8 cellular contexts compared by ENCODE assay signal in genomic region chr19:50368649-50369570, GRCh38. TPM values are rescaled to one million over a fixed set of nuclear protein-coding genes. Genes with fewer than 3 reads are reported as not detected.
DNase-seq lines count a peak whose midpoint lies in the region; ATAC-seq and TF ChIP-seq lines count a peak whose summit lies in the region.

No MANE protein-coding gene starts in this region.

- H3K36me3 ChIP-seq in DOHH2 (ENCODE audit: control insufficient read depth, low read length) (no peaks in the 10 kb centered on the region), liver (ENCODE audit: control insufficient read depth in 4 of 4, insufficient read depth in 3 of 4, low read depth in 1 of 4, low read length in 3 of 4) (no peaks in the 10 kb centered on the region)

- H4K20me1 ChIP-seq in DOHH2 (ENCODE audit: control insufficient read depth, insufficient read depth, low read depth, low read length), result no peaks in the 10 kb centered on the region

- H3K27ac ChIP-seq in DOHH2 (ENCODE audit: low read depth, low read length), result peak overlapping the region; percentile 49
- H3K27ac ChIP-seq in dorsolateral prefrontal cortex, result peak overlapping the region in 58 of 59 donors; percentile 12 to 91 (median 82)
- peak overlapping the region; percentile 62 for H3K27ac ChIP-seq in liver (ENCODE audit: low read depth in 1 of 2, low read length in 2 of 2)

- H3K9me3 ChIP-seq in DOHH2 (ENCODE audit: control insufficient read depth, insufficient read depth, low read length), result no peaks in the 10 kb centered on the region
- H3K9me3 ChIP-seq in liver (ENCODE audit: control insufficient read depth in 4 of 4, low read length in 3 of 4), result no peaks in the 10 kb centered on the region

- peak overlapping the region; percentile 70 to 73 for H3K9ac ChIP-seq in liver (ENCODE audit: low read depth in 1 of 2, low read length in 2 of 2)

- H3K27me3 ChIP-seq in DOHH2 (ENCODE audit: control insufficient read depth, low read length), result no peaks in the 10 kb centered on the region
- no peaks in the 10 kb centered on the region for H3K27me3 ChIP-seq in dorsolateral prefrontal cortex
- H3K27me3 ChIP-seq in liver (ENCODE audit: control insufficient read depth in 4 of 4, insufficient read depth in 4 of 4, low read length in 3 of 4), result no peaks in the 10 kb centered on the region

- H3K4me3 ChIP-seq in DOHH2 (ENCODE audit: low read length) (peak overlapping the region; percentile 75), dorsolateral prefrontal cortex (peak overlapping the region; percentile 57 to 97 (median 77)), liver (ENCODE audit: low read depth in 1 of 3, low read length in 3 of 3) (peak overlapping the region; percentile 56 to 82 (median 76))

- H3K79me2 ChIP-seq in DOHH2 (ENCODE audit: control insufficient read depth, low read length), result peaks cover 9% of the 10 kb centered on the region; the same call in 1 of the 2 replicates

- DNase-seq in NCI-H526 (lab: John Stamatoyannopoulos, UW), result peak; percentile 74 to 90
- peak; percentile 67 to 75 for DNase-seq in activated CD4-positive, alpha-beta T cell treated with anti-CD3 and anti-CD28 coated beads, Interleukin-2, amount 50 U/mL, for 4 hours
- peak; percentile 78 to 94 (median 88) for DNase-seq in dorsolateral prefrontal cortex
- peak; percentile 76 for DNase-seq in stimulated activated CD4-positive, alpha-beta T cell treated with anti-CD3 and anti-CD28 coated beads, Interleukin-4, amount 100 ng/mL, for 1 hour

- 9% methylated on average over 34 of the region's 34 CpGs for WGBS in liver

- no peaks in the 10 kb centered on the region for H3K9me2 ChIP-seq in DOHH2 (replicated peaks; ENCODE audit: control insufficient read depth, low read length)

- peaks cover 52% of the 10 kb centered on the region for H3K4me1 ChIP-seq in DOHH2 (ENCODE audit: control insufficient read depth, low read length)
- H3K4me1 ChIP-seq in liver (ENCODE audit: control insufficient read depth in 4 of 4, insufficient read depth in 4 of 4, low read length in 3 of 4), result peaks cover 0 to 13% (median 5%) of the 10 kb centered on the region in 4 donors

- TF ChIP-seq CTCF in DOHH2 (IDR thresholded peaks at IDR 0.05; ENCODE audit: low read depth, low read length, poor library complexity, severe bottlenecking) (peak; percentile 85), dorsolateral prefrontal cortex (IDR thresholded peaks at IDR 0.05 in 54 of 56, conservative IDR thresholded peaks at IDR 0.05 in 2 of 56; ENCODE audit: low read depth in 1 of 56, partially characterized antibody in 56 of 56) (peak; percentile 66 to 97 (median 89)), liver (IDR thresholded peaks at IDR 0.05; ENCODE audit: low read depth, low read length, missing input control) (peak; percentile 86)

- peak; percentile 48 for ATAC-seq in HG03045 (IDR thresholded peaks at IDR 0.05; ENCODE audit: unreplicated experiment)
- no peak for ATAC-seq in GM18498 (IDR thresholded peaks at IDR 0.05; ENCODE audit: unreplicated experiment)

- peaks cover 9% of the 10 kb centered on the region for H3F3A ChIP-seq in DOHH2 (ENCODE audit: control insufficient read depth, insufficient read depth)

- intact Hi-C loops in dorsolateral prefrontal cortex (cut with DNase I), result loop anchor here (2.0 to 5.0 kb wide), 5 partner anchors 46 to 414 kb away; no protein-coding TSS in a partner anchor

- H3K4me2 ChIP-seq in DOHH2 (ENCODE audit: low read length), result peak overlapping the region; percentile 90

- TF ChIP-seq RAD21 in liver (IDR thresholded peaks at IDR 0.05), result peak; percentile 83 to 90

TF ChIP-seq in liver, 16 proteins besides CTCF, POLR2A, EP300 and RAD21:
- TF ChIP-seq RXRA (IDR thresholded peaks at IDR 0.05), result no peak
- TF ChIP-seq, protein P1, sequence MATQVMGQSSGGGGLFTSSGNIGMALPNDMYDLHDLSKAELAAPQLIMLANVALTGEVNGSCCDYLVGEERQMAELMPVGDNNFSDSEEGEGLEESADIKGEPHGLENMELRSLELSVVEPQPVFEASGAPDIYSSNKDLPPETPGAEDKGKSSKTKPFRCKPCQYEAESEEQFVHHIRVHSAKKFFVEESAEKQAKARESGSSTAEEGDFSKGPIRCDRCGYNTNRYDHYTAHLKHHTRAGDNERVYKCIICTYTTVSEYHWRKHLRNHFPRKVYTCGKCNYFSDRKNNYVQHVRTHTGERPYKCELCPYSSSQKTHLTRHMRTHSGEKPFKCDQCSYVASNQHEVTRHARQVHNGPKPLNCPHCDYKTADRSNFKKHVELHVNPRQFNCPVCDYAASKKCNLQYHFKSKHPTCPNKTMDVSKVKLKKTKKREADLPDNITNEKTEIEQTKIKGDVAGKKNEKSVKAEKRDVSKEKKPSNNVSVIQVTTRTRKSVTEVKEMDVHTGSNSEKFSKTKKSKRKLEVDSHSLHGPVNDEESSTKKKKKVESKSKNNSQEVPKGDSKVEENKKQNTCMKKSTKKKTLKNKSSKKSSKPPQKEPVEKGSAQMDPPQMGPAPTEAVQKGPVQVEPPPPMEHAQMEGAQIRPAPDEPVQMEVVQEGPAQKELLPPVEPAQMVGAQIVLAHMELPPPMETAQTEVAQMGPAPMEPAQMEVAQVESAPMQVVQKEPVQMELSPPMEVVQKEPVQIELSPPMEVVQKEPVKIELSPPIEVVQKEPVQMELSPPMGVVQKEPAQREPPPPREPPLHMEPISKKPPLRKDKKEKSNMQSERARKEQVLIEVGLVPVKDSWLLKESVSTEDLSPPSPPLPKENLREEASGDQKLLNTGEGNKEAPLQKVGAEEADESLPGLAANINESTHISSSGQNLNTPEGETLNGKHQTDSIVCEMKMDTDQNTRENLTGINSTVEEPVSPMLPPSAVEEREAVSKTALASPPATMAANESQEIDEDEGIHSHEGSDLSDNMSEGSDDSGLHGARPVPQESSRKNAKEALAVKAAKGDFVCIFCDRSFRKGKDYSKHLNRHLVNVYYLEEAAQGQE (IDR thresholded peaks at IDR 0.05), result peak; percentile 31
- peak; percentile 24 for TF ChIP-seq TAF1 (conservative IDR thresholded peaks at IDR 0.05)
- TF ChIP-seq YY1 (IDR thresholded peaks at IDR 0.05), result peak; percentile 40
- TF ChIP-seq GABPA (IDR thresholded peaks at IDR 0.05 in 1 of 2, conservative IDR thresholded peaks at IDR 0.05 in 1 of 2), result peak in 1 of 2 donors; percentile 27
- TF ChIP-seq HNF4G (IDR thresholded peaks at IDR 0.05), result no peak
- no peak for TF ChIP-seq SP1 (IDR thresholded peaks at IDR 0.05)
- TF ChIP-seq, protein P2, sequence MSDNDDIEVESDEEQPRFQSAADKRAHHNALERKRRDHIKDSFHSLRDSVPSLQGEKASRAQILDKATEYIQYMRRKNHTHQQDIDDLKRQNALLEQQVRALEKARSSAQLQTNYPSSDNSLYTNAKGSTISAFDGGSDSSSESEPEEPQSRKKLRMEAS (IDR thresholded peaks at IDR 0.05), result no peak
- TF ChIP-seq ATF3 (IDR thresholded peaks at IDR 0.05), result no peak
TF ChIP-seq in liver: peak in this region for 4.

RNA-seq across cellular contexts. Expression of gene NAPSA, which starts 3.5 kb away (rescaled TPM):
- total RNA-seq in dorsolateral prefrontal cortex (1 to 10 TPM in 101 of 120 experiments, under 1 TPM in 19; 0.28 to 5.4 (median 1.8) TPM), liver (under 1 TPM; 0.28 to 0.59 TPM)
- under 1 TPM; 0.50 to 0.74 TPM for polyA plus RNA-seq in liver

RNA-seq across cellular contexts. Expression of gene NR1H2, which starts 7.3 kb away (rescaled TPM):
- total RNA-seq in dorsolateral prefrontal cortex (10 to 100 TPM; 47.4 to 83.8 (median 64.3) TPM), liver (10 to 100 TPM; 30.8 to 58.1 TPM)
- polyA plus RNA-seq in liver, result 10 to 100 TPM; 30.4 to 36.6 TPM

RNA-seq across cellular contexts. Expression of gene POLD1, which starts 15.2 kb away (rescaled TPM):
- total RNA-seq in dorsolateral prefrontal cortex, result 10 to 100 TPM in 85 of 120 experiments, 1 to 10 TPM in 35; 4.5 to 21.9 (median 12.2) TPM
- total RNA-seq in liver, result 10 to 100 TPM in 1 of 2 donors, 1 to 10 TPM in 1; 7.5 to 57.1 TPM
- 1 to 10 TPM; 8.0 to 8.5 TPM for polyA plus RNA-seq in liver

RNA-seq across cellular contexts. Expression of gene KCNC3, which starts 39.7 kb away (rescaled TPM):
- total RNA-seq in dorsolateral prefrontal cortex, result 10 to 100 TPM; 15.1 to 99.8 (median 56.4) TPM
- total RNA-seq in liver, result 1 to 10 TPM in 1 of 2 donors, under 1 TPM in 1; 0.84 to 1.4 TPM
- 1 to 10 TPM in 1 of 2 donors, under 1 TPM in 1; 0.56 to 1.6 TPM for polyA plus RNA-seq in liver

RNA-seq across cellular contexts. Expression of gene SPIB, which starts 49.8 kb away (rescaled TPM):
- total RNA-seq in dorsolateral prefrontal cortex (1 to 10 TPM in 1 of 120 experiments, under 1 TPM in 28, not detected in 91; 0.07 to 1.1 (median 0.35) TPM), liver (1 to 10 TPM in 1 of 2 donors, under 1 TPM in 1; 0.50 to 5.0 TPM)
- polyA plus RNA-seq in liver, result under 1 TPM; 0.09 to 0.21 TPM
